Comparison of ENCODE assay signal across 10 cellular contexts in the genomic region with DNA sequence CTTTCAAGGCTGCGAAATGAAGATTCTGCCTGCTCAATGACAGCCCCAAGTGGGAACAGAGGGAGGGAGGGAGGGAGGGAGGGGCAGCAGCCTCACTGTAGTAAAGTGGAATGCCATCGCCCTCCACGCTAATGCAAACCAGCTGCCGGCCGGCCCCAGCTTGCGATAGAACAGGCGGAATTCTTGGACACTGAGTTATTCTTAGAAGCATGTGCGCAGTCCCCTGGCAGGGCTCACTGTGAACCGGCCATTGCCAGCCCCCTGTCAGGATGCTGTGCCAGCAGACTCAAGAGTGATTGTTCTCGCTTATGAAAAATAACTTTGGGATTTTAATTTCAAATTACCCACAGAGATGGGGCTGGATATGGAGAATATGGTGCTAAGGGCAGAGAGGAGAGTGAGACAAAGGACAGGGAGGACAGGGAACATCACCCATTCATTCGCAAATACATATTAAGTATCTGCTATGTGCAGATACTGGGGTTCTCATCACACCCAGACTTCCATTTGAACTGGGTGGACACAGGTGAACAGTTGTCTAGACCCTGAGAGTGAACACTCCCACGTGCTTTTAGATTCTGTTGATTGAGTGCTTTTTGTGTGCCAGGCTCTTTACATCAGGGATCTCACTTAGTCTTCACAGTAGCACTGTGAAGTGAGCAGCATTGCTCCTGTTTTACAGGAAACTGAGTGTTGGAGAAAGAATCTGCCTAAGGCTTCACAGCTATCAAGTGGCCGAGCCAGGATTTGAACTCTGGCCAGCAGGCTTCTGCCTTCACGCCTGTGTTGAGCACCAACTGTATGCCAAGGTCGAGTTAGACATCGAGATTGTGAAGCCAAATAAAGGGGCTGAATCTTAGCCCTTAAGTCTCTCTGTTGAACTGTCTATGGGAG.
A peak's percentile ranks its signal among the peaks of the same experiment; 100 is the strongest.
DNase-seq lines count a peak whose midpoint lies in the region; ATAC-seq, FAIRE-seq and TF ChIP-seq lines count a peak whose summit lies in the region.
"Had no signal": no experiment of that assay in that cellular context is flagged by ENCODE, and none has a peak within 500 bp of the region (broad histone marks: within the 10 kb centered on the region; RNA-seq: fewer than 3 reads in every experiment).

No MANE protein-coding gene starts in this region.

- no peak overlapping the region for H3K9ac ChIP-seq in parathyroid adenoma
- H3K9ac ChIP-seq: BLaER1 had no signal

- peaks cover 9% of the 10 kb centered on the region for H3K4me1 ChIP-seq in parathyroid adenoma
- H3K4me1 ChIP-seq in small intestine (ENCODE audit: control insufficient read depth in 2 of 2, insufficient read depth in 1 of 2, low read depth in 1 of 2, low read length in 1 of 2), result no peaks in the 10 kb centered on the region
- H3K4me1 ChIP-seq: BLaER1 had no signal

- no peaks in the 10 kb centered on the region for H3K36me3 Mint-ChIP-seq in T-cell

- WGBS in small intestine, 3 donors, result 46 to 72% (median 59%) methylated on average over 16 of the region's 16 CpGs

- H3K4me2 ChIP-seq in parathyroid adenoma (ENCODE audit: low read length), result no peak overlapping the region
- H3K4me2 ChIP-seq: BLaER1 had no signal

- peak overlapping the region; percentile 57 for H2AFZ ChIP-seq in parathyroid adenoma

- no peaks in the 10 kb centered on the region for H3K27me3 ChIP-seq in parathyroid adenoma (ENCODE audit: control insufficient read depth, insufficient read depth, low read length)
- no peaks in the 10 kb centered on the region for H3K27me3 ChIP-seq in small intestine (ENCODE audit: control insufficient read depth in 2 of 2, insufficient read depth in 2 of 2, low read length in 2 of 2)
- H3K27me3 ChIP-seq: BLaER1 had no signal

- ATAC-seq in SK-N-SH treated with all-trans-retinoic acid at 6 μM for 48 hours (peak; percentile 95), Right ventricle myocardium inferior (peak; percentile 98), T-cell (replicated peaks in 1 of 4) (no peak)
- ATAC-seq: activated naive CD8-positive, alpha-beta T cell treated with anti-CD3 and anti-CD28 coated beads, Interleukin-2, amount 50 U/mL, for 24 hours had no signal

- H3K4me3 ChIP-seq in AG09309 (ENCODE audit: control insufficient read depth, low read depth, low read length), result no peak overlapping the region
- no peak overlapping the region for H3K4me3 ChIP-seq in parathyroid adenoma (ENCODE audit: low read depth, low read length)
- no peak overlapping the region for H3K4me3 ChIP-seq in small intestine (ENCODE audit: low read depth in 1 of 2, low read length in 2 of 2)
- H3K4me3 ChIP-seq: BLaER1 had no signal

- CTCF ChIA-PET in T-cell (lab: Charles Lee), result no interaction called here

- H3K4me1 Mint-ChIP-seq in T-cell, result no peaks in the 10 kb centered on the region
- H3K4me1 Mint-ChIP-seq: activated naive CD8-positive, alpha-beta T cell treated with anti-CD3 and anti-CD28 coated beads, Interleukin-2, amount 50 U/mL, for 24 hours had no signal

- intact Hi-C loops in Right ventricle myocardium inferior (cut with DNase I), result loop anchor here (5.0 kb wide), 1 partner anchor 66 kb away; no protein-coding TSS in a partner anchor

- no peak overlapping the region for H3K27ac ChIP-seq in parathyroid adenoma
- no peak overlapping the region for H3K27ac ChIP-seq in small intestine (ENCODE audit: low read depth in 1 of 2, low read length in 1 of 2)
- H3K27ac ChIP-seq: BLaER1 had no signal

- no peak for FAIRE-seq in small intestine (lab: Jason Lieb, UNC)

- H3K27ac Mint-ChIP-seq in T-cell, result no peak overlapping the region
- H3K27ac Mint-ChIP-seq: activated naive CD8-positive, alpha-beta T cell treated with anti-CD3 and anti-CD28 coated beads, Interleukin-2, amount 50 U/mL, for 24 hours had no signal

- H3K9me3 Mint-ChIP-seq in T-cell, result peaks cover 0 to 10% (median 0%) of the 10 kb centered on the region in 3 donors

- H3K4me3 Mint-ChIP-seq in T-cell, result no peak overlapping the region
- H3K4me3 Mint-ChIP-seq: activated naive CD8-positive, alpha-beta T cell treated with anti-CD3 and anti-CD28 coated beads, Interleukin-2, amount 50 U/mL, for 24 hours had no signal

- H3K9me3 ChIP-seq in parathyroid adenoma (ENCODE audit: control insufficient read depth, low read length), result no peaks in the 10 kb centered on the region
- H3K9me3 ChIP-seq in small intestine (ENCODE audit: control insufficient read depth, low read depth), result no peaks in the 10 kb centered on the region

- TF ChIP-seq CTCF in AG09309 (IDR thresholded peaks at IDR 0.05; ENCODE audit: control insufficient read depth, insufficient read depth, low read depth, low read length, missing control alignments) (no peak), parathyroid adenoma (IDR thresholded peaks at IDR 0.05) (no peak)

- H3K36me3 ChIP-seq in parathyroid adenoma (ENCODE audit: control insufficient read depth, insufficient read depth, low read length), result no peaks in the 10 kb centered on the region
- H3K36me3 ChIP-seq in small intestine (ENCODE audit: control insufficient read depth in 2 of 2, insufficient read depth in 2 of 2, low read length in 2 of 2), result no peaks in the 10 kb centered on the region
- H3K36me3 ChIP-seq: BLaER1 had no signal

- H3K79me2 ChIP-seq in parathyroid adenoma, result no peaks in the 10 kb centered on the region

- POLR2A ChIA-PET in T-cell (lab: Charles Lee), result no interaction called here

- DNase-seq in AG09309 (ENCODE audit: low read depth), result peak; percentile 77
- peak; percentile 90 for DNase-seq in Right ventricle myocardium inferior (ENCODE audit: missing footprints)
- no peak for DNase-seq in NCI-H1694 (lab: John Stamatoyannopoulos, UW)
- no peak for DNase-seq in T-cell
- DNase-seq in SKM-1 (lab: John Stamatoyannopoulos, UW; ENCODE audit: unreplicated experiment), result no peak
- DNase-seq in small intestine, result no peak
- DNase-seq: activated naive CD8-positive, alpha-beta T cell treated with anti-CD3 and anti-CD28 coated beads, Interleukin-2, amount 50 U/mL, for 24 hours had no signal

- peaks cover 4 to 16% of the 10 kb centered on the region in 2 donors for H3K27me3 Mint-ChIP-seq in T-cell

TF ChIP-seq in SK-N-SH treated with all-trans-retinoic acid at 6 μM for 48 hours, 23 proteins besides CTCF, POLR2A, EP300 and RAD21 (continues in another document):
- 0 out of 2 replicates have a peak, but pooled peaks have one; percentile 14 for TF ChIP-seq ZFP3 (CRISPR knock-in tag; IDR thresholded peaks at IDR 0.05)
- no peak for TF ChIP-seq CSDC2 (CRISPR knock-in tag; IDR thresholded peaks at IDR 0.05)
- no peak for TF ChIP-seq ZNF565 (CRISPR knock-in tag; conservative IDR thresholded peaks at IDR 0.05; ENCODE audit: low read depth)
- no peak for TF ChIP-seq ZFP30 (CRISPR knock-in tag; IDR thresholded peaks at IDR 0.05)
- TF ChIP-seq, protein P1, sequence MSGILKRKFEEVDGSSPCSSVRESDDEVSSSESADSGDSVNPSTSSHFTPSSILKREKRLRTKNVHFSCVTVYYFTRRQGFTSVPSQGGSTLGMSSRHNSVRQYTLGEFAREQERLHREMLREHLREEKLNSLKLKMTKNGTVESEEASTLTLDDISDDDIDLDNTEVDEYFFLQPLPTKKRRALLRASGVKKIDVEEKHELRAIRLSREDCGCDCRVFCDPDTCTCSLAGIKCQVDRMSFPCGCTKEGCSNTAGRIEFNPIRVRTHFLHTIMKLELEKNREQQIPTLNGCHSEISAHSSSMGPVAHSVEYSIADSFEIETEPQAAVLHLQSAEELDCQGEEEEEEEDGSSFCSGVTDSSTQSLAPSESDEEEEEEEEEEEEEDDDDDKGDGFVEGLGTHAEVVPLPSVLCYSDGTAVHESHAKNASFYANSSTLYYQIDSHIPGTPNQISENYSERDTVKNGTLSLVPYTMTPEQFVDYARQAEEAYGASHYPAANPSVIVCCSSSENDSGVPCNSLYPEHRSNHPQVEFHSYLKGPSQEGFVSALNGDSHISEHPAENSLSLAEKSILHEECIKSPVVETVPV (CRISPR knock-in tag; IDR thresholded peaks at IDR 0.05), result no peak
- TF ChIP-seq BACH2 (CRISPR knock-in tag; IDR thresholded peaks at IDR 0.05; ENCODE audit: borderline replicate concordance), result no peak
- TF ChIP-seq ZNF70 (CRISPR knock-in tag; IDR thresholded peaks at IDR 0.05), result no peak
- TF ChIP-seq, protein P2, sequence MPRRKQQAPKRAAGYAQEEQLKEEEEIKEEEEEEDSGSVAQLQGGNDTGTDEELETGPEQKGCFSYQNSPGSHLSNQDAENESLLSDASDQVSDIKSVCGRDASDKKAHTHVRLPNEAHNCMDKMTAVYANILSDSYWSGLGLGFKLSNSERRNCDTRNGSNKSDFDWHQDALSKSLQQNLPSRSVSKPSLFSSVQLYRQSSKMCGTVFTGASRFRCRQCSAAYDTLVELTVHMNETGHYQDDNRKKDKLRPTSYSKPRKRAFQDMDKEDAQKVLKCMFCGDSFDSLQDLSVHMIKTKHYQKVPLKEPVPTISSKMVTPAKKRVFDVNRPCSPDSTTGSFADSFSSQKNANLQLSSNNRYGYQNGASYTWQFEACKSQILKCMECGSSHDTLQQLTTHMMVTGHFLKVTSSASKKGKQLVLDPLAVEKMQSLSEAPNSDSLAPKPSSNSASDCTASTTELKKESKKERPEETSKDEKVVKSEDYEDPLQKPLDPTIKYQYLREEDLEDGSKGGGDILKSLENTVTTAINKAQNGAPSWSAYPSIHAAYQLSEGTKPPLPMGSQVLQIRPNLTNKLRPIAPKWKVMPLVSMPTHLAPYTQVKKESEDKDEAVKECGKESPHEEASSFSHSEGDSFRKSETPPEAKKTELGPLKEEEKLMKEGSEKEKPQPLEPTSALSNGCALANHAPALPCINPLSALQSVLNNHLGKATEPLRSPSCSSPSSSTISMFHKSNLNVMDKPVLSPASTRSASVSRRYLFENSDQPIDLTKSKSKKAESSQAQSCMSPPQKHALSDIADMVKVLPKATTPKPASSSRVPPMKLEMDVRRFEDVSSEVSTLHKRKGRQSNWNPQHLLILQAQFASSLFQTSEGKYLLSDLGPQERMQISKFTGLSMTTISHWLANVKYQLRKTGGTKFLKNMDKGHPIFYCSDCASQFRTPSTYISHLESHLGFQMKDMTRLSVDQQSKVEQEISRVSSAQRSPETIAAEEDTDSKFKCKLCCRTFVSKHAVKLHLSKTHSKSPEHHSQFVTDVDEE (CRISPR knock-in tag; IDR thresholded peaks at IDR 0.05), result peak; percentile 79
- no peak for TF ChIP-seq PPARA (CRISPR knock-in tag; IDR thresholded peaks at IDR 0.05; ENCODE audit: borderline replicate concordance)
- TF ChIP-seq, protein P3, sequence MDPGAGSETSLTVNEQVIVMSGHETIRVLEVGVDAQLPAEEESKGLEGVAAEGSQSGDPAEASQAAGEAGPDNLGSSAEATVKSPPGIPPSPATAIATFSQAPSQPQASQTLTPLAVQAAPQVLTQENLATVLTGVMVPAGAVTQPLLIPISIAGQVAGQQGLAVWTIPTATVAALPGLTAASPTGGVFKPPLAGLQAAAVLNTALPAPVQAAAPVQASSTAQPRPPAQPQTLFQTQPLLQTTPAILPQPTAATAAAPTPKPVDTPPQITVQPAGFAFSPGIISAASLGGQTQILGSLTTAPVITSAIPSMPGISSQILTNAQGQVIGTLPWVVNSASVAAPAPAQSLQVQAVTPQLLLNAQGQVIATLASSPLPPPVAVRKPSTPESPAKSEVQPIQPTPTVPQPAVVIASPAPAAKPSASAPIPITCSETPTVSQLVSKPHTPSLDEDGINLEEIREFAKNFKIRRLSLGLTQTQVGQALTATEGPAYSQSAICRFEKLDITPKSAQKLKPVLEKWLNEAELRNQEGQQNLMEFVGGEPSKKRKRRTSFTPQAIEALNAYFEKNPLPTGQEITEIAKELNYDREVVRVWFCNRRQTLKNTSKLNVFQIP (CRISPR knock-in tag; IDR thresholded peaks at IDR 0.05; ENCODE audit: borderline replicate concordance, low read depth), result no peak

Comparison
In these comparisons a context has a peak if more than half of its experiments do, and no peak if none do; other contexts are left out.
1. DNase-seq: peak in AG09309 (single experiment) and Right ventricle myocardium inferior (single experiment); none in NCI-H1694 (single experiment), T-cell (0 of 34), SKM-1 (single experiment) and small intestine (single experiment).
2. ATAC-seq: peak in SK-N-SH treated with all-trans-retinoic acid at 6 μM for 48 hours (single experiment) and Right ventricle myocardium inferior (single experiment); none in T-cell (0 of 4).